ENCODE assay signal across 23 cellular contexts in genomic region chr1:116353155-116353554, GRCh38.
"Had no signal": no experiment of that assay in that cellular context is flagged by ENCODE, and none has a peak within 500 bp of the region (broad histone marks: within the 10 kb centered on the region; RNA-seq: fewer than 3 reads in every experiment).

No MANE protein-coding gene starts in this region.

- H3K27me3 ChIP-seq: gastrocnemius medialis, right atrium auricular region, sigmoid colon, spleen, tibial nerve, upper lobe of left lung had no signal

- H3K4me3 Mint-ChIP-seq: dendritic cell treated with granulocyte-macrophage colony-stimulating factor and Interleukin-4, amounts not matched to agents 40 ng/mL and 50 ng/mL, for 4 days; naive thymus-derived CD8-positive, alpha-beta T cell; nephron progenitor cell; stimulated activated naive B cell treated with anti-CD40 and anti-IgM and Interleukin-4, amounts not matched to agents 10 μg/mL and 1 μg/mL and 100 μg/mL, for 72 hours; stimulated activated naive CD8-positive, alpha-beta T cell treated with anti-CD3 and anti-CD28 coated beads, Interleukin-15, Interleukin-2, amounts not matched to agents 100 ng/mL and 50 ng/mL, for 24 hours had no signal

- H3K4me1 Mint-ChIP-seq: nephron progenitor cell; stimulated activated naive B cell treated with anti-CD40 and anti-IgM and Interleukin-4, amounts not matched to agents 10 μg/mL and 1 μg/mL and 100 μg/mL, for 72 hours had no signal

- H3K9me3 Mint-ChIP-seq: nephron progenitor cell; stimulated activated naive CD8-positive, alpha-beta T cell treated with anti-CD3 and anti-CD28 coated beads, Interleukin-15, Interleukin-2, amounts not matched to agents 100 ng/mL and 50 ng/mL, for 24 hours had no signal

- ATAC-seq: gastrocnemius medialis; left ventricle myocardium superior; lower lobe of right lung; naive thymus-derived CD8-positive, alpha-beta T cell; stimulated activated naive B cell treated with anti-CD40 and anti-IgM and Interleukin-4, amounts not matched to agents 10 μg/mL and 1 μg/mL and 100 μg/mL, for 72 hours had no signal

- H3K27me3 Mint-ChIP-seq: stimulated activated naive CD8-positive, alpha-beta T cell treated with anti-CD3 and anti-CD28 coated beads, Interleukin-15, Interleukin-2, amounts not matched to agents 100 ng/mL and 50 ng/mL, for 24 hours had no signal

- H3K27ac Mint-ChIP-seq: dendritic cell treated with granulocyte-macrophage colony-stimulating factor and Interleukin-4, amounts not matched to agents 40 ng/mL and 50 ng/mL, for 4 days; nephron progenitor cell; stimulated activated naive B cell treated with anti-CD40 and anti-IgM and Interleukin-4, amounts not matched to agents 10 μg/mL and 1 μg/mL and 100 μg/mL, for 72 hours had no signal

- DNase-seq: effector memory CD4-positive, alpha-beta T cell; erythroblast; gastrocnemius medialis; head of caudate nucleus; left ventricle myocardium superior; lower lobe of right lung; naive thymus-derived CD8-positive, alpha-beta T cell; nephron progenitor cell; nucleus accumbens; sigmoid colon; spleen; stimulated activated CD4-positive, alpha-beta T cell treated with anti-CD3 and anti-CD28 coated beads, Interleukin-2, amount 100 ng/mL, for 48 hours; stimulated activated naive B cell treated with anti-CD40 and anti-IgM and Interleukin-4, amounts not matched to agents 10 μg/mL and 1 μg/mL and 100 μg/mL, for 72 hours; upper lobe of left lung had no signal

- H3K27ac ChIP-seq: gastrocnemius medialis, lower lobe of right lung, prostate gland, right atrium auricular region, sigmoid colon, spleen, thoracic aorta, tibial nerve, upper lobe of left lung had no signal

- H3K4me1 ChIP-seq: lower lobe of right lung, prostate gland, right atrium auricular region, sigmoid colon, tibial nerve, upper lobe of left lung had no signal

- H3K36me3 Mint-ChIP-seq: naive thymus-derived CD8-positive, alpha-beta T cell; stimulated activated naive B cell treated with anti-CD40 and anti-IgM and Interleukin-4, amounts not matched to agents 10 μg/mL and 1 μg/mL and 100 μg/mL, for 72 hours had no signal

- FAIRE-seq: colon, endothelial cell of umbilical vein, urothelium cell line had no signal

- H3K9me3 ChIP-seq: gastrocnemius medialis, lower lobe of right lung, prostate gland, right atrium auricular region, sigmoid colon, spleen, thoracic aorta, tibial nerve, upper lobe of left lung had no signal

- H3K36me3 ChIP-seq: gastrocnemius medialis, lower lobe of right lung, prostate gland, right atrium auricular region, sigmoid colon, spleen, thoracic aorta, tibial nerve, upper lobe of left lung had no signal

- H3K4me3 ChIP-seq: gastrocnemius medialis, lower lobe of right lung, prostate gland, right atrium auricular region, sigmoid colon, spleen, thoracic aorta, tibial nerve, upper lobe of left lung had no signal
